8 cellular contexts compared by ENCODE assay signal in the genomic region with DNA sequence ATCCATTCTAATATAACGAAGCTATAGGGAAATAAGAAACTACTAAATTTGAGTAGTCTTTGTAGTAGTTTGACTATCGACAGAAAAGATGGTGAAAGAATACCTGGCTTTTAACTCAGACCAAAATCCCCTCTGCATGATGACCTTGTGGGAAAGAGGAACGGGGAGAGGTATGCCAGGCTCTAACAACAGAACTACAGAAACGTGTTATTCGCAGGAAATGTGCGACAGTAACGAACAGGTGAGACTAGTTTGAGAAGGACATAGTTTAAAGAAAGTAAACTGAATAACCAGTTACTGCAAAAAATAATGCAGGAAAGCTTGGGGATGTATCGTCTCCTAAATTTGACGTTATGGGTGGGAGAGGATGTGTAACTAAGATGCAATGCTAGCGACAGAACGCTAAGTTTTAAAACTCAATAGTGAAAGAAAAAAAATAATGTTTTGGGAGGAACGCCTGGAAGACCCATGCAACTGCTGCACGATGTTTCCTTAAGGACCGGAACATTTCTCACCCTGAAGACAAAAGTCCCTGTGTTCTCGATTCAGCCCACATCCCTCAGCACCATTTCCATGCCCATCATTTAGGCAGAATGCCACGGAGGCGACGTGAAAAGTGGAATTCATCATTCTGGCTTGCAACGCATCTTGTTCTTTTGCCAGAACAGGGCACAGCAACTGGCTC. TPM values are rescaled to one million over a fixed set of nuclear protein-coding genes. Genes with fewer than 3 reads are reported as not detected.
DNase-seq lines count a peak whose midpoint lies in the region; ATAC-seq and TF ChIP-seq lines count a peak whose summit lies in the region.

No MANE protein-coding gene starts in this region.

- H2AFZ ChIP-seq in SU-DHL-6 (ENCODE audit: low read depth, low read length, severe bottlenecking), result peak overlapping the region; percentile 94

- H3K9me3 ChIP-seq in SU-DHL-6 (ENCODE audit: insufficient read depth, low read length), result no peaks in the 10 kb centered on the region

- peak overlapping the region; percentile 96 for H3K4me3 ChIP-seq in SU-DHL-6 (ENCODE audit: insufficient read depth, low read length, poor library complexity, severe bottlenecking)
- H3K4me3 ChIP-seq in foreskin fibroblast (ENCODE audit: low read depth in 1 of 2, low read length in 2 of 2), result peak overlapping the region; percentile 65 to 84

- peak overlapping the region; percentile 23; the same call in 1 of the 2 replicates for H3K27ac ChIP-seq in SU-DHL-6 (ENCODE audit: low read depth, low read length)

- intact Hi-C loops in sciatic nerve (cut with DNase I), result loop anchor here (10.0 kb wide), 1 partner anchor 318 kb away; no protein-coding TSS in a partner anchor

- TF ChIP-seq CTCF in SU-DHL-6 (IDR thresholded peaks at IDR 0.05; ENCODE audit: insufficient read depth, low read length, poor library complexity, severe bottlenecking) (no peak), foreskin fibroblast (IDR thresholded peaks at IDR 0.05; ENCODE audit: low read depth, low read length) (no peak), GM10266 (IDR thresholded peaks at IDR 0.05; ENCODE audit: control insufficient read depth, insufficient read depth, low read depth, missing control alignments) (no peak)

- peaks cover 15% of the 10 kb centered on the region; the same call in 1 of the 2 replicates for H3F3A ChIP-seq in SU-DHL-6 (ENCODE audit: insufficient read depth)

- H3K79me2 ChIP-seq in SU-DHL-6 (ENCODE audit: insufficient read depth, low read length), result peaks cover 9% of the 10 kb centered on the region; the same call in 1 of the 2 replicates

- ATAC-seq in sciatic nerve (peak; percentile 2), GM19452 (IDR thresholded peaks at IDR 0.05; ENCODE audit: unreplicated experiment) (no peak)

- no peaks in the 10 kb centered on the region for H3K9me2 ChIP-seq in SU-DHL-6 (replicated peaks; ENCODE audit: insufficient read depth, low read length)

- peak overlapping the region; percentile 49 for H3K9ac ChIP-seq in SU-DHL-6 (ENCODE audit: low read length)

- no peaks in the 10 kb centered on the region for H3K27me3 ChIP-seq in SU-DHL-6 (ENCODE audit: low read length)

- H3K4me2 ChIP-seq in SU-DHL-6 (ENCODE audit: low read depth, low read length, poor library complexity, severe bottlenecking), result peak overlapping the region; percentile 94

- no peaks in the 10 kb centered on the region for H3K36me3 ChIP-seq in SU-DHL-6 (ENCODE audit: low read length)

- DNase-seq in DMS 273 (lab: John Stamatoyannopoulos, UW; ENCODE audit: unreplicated experiment) (peak; percentile 31), DMS 273 treated with DMSO at 0.1 percent for 48 hours (lab: John Stamatoyannopoulos, UW) (no peak), foreskin fibroblast (no peak), sciatic nerve (ENCODE audit: low spot score) (no peak), GM19240 (ENCODE audit: insufficient read length, low spot score) (no peak), GM10266 (ENCODE audit: extremely low spot score) (no peak)

- H4K20me1 ChIP-seq in SU-DHL-6 (ENCODE audit: low read depth, low read length), result no peaks in the 10 kb centered on the region

RNA-seq across cellular contexts. Expression of a gene that starts 1.6 kb away (rescaled TPM):
- total RNA-seq in sciatic nerve, result 75.5 TPM
